In the genomic region with DNA sequence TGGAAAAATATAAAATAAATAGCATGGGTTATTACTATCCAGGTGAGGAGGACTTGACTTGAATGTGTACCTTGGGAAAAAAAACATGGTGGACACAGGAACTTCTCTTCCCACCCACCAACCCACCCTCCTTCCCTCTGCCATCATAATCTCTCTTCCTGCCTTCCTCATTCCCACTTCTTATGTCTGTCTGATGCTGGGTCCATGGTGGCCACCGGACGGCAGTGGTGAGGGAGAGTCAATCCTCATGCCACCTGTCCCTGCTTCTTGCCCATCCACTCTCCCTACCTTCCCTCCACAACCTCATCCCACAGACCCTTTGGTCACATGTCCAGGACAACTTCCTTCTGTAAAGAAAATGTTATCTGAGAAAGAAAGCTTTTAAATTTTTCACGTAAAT, we compare ENCODE assay signal across 1 cellular context.
TF ChIP-seq lines count a peak whose summit lies in the region.

No MANE protein-coding gene starts in this region.

TF ChIP-seq in WTC11, 78 proteins besides CTCF, POLR2A, EP300 and RAD21 (continued from another document):
- TF ChIP-seq, protein P1, sequence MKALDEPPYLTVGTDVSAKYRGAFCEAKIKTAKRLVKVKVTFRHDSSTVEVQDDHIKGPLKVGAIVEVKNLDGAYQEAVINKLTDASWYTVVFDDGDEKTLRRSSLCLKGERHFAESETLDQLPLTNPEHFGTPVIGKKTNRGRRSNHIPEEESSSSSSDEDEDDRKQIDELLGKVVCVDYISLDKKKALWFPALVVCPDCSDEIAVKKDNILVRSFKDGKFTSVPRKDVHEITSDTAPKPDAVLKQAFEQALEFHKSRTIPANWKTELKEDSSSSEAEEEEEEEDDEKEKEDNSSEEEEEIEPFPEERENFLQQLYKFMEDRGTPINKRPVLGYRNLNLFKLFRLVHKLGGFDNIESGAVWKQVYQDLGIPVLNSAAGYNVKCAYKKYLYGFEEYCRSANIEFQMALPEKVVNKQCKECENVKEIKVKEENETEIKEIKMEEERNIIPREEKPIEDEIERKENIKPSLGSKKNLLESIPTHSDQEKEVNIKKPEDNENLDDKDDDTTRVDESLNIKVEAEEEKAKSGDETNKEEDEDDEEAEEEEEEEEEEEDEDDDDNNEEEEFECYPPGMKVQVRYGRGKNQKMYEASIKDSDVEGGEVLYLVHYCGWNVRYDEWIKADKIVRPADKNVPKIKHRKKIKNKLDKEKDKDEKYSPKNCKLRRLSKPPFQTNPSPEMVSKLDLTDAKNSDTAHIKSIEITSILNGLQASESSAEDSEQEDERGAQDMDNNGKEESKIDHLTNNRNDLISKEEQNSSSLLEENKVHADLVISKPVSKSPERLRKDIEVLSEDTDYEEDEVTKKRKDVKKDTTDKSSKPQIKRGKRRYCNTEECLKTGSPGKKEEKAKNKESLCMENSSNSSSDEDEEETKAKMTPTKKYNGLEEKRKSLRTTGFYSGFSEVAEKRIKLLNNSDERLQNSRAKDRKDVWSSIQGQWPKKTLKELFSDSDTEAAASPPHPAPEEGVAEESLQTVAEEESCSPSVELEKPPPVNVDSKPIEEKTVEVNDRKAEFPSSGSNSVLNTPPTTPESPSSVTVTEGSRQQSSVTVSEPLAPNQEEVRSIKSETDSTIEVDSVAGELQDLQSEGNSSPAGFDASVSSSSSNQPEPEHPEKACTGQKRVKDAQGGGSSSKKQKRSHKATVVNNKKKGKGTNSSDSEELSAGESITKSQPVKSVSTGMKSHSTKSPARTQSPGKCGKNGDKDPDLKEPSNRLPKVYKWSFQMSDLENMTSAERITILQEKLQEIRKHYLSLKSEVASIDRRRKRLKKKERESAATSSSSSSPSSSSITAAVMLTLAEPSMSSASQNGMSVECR (CRISPR knock-in tag; IDR thresholded peaks at IDR 0.05; ENCODE audit: borderline replicate concordance) = no peak
- TF ChIP-seq ATF2 (CRISPR knock-in tag; IDR thresholded peaks at IDR 0.05; ENCODE audit: borderline replicate concordance, low read depth) = no peak
- TF ChIP-seq SP1 (CRISPR knock-in tag; conservative IDR thresholded peaks at IDR 0.05) = no peak
- TF ChIP-seq SMAD3 (CRISPR knock-in tag; IDR thresholded peaks at IDR 0.05; ENCODE audit: borderline replicate concordance) = no peak
- no peak for TF ChIP-seq NFYB (CRISPR knock-in tag; conservative IDR thresholded peaks at IDR 0.05; ENCODE audit: low read depth)
- no peak for TF ChIP-seq NR2C2 (CRISPR knock-in tag; IDR thresholded peaks at IDR 0.05)
